In the genomic region with DNA sequence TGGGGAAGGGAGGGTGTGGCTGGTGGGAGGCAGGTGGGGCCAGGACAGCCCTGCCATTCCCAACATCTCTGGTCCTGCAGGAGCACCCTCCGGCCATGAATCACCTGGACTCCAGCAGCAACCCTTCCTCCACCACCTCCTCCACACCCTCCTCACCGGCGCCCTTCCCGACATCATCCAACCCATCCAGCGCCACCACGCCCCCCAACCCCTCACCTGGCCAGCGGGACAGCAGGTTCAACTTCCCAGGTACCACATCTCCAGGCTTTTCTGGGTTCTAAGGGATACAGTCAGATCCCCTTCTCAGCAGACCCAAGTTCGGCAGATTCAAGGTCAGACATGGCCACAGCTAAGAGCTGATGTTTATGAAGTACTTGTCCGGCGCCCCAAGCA, we compare ENCODE assay signal across 22 cellular contexts.
"Had no signal": no experiment of that assay in that cellular context is flagged by ENCODE, and none has a peak within 500 bp of the region (broad histone marks: within the 10 kb centered on the region; RNA-seq: fewer than 3 reads in every experiment).

No MANE protein-coding gene starts in this region.

- H3K9me3 Mint-ChIP-seq: activated CD4-positive, alpha-beta T cell treated with anti-CD3 and anti-CD28 coated beads, Interleukin-2, amount 10 ng/mL, durations not matched to agents 24 days and 14 days; activated T-helper 1 cell treated with anti-CD3 and anti-CD28 coated beads, Interleukin-12 subunit alpha, Interleukin-12 subunit beta, Interleukin-2, Interleukin-4 antibody, amounts not matched to agents 30 ng/mL and 10 ng/mL and 1 ng/mL, durations not matched to agents 14 hours and 24 hours and 36 hours; memory B cell; nephron; stimulated activated memory B cell treated with anti-CD40 and anti-IgM and Interleukin-4, amounts not matched to agents 10 μg/mL and 1 μg/mL and 100 μg/mL, for 72 hours had no signal

- DNase-seq: activated CD4-positive, alpha-beta T cell treated with anti-CD3 and anti-CD28 coated beads, Interleukin-2, amount 10 ng/mL, durations not matched to agents 24 days and 14 days; activated gamma-delta T cell treated with Interleukin-2 at 50 U/mL for 16 hours; cortex of kidney; islet precursor cell; left colon; right lobe of liver; stimulated activated CD4-positive, alpha-beta T cell treated with anti-CD3 and anti-CD28 coated beads, Interleukin-2, amount 100 ng/mL, for 24 hours; upper lobe of right lung had no signal

- H3K9me3 ChIP-seq: adrenal gland, gastroesophageal sphincter, heart left ventricle, neutrophil, right lobe of liver, upper lobe of right lung had no signal

- H3K27me3 ChIP-seq: adrenal gland, gastroesophageal sphincter, heart left ventricle, neutrophil, right lobe of liver, upper lobe of right lung had no signal

- ATAC-seq: activated CD4-positive, CD25-positive, alpha-beta regulatory T cell treated with anti-CD3 and anti-CD28 coated beads, Interleukin-2, amount 50 U/mL, for 24 hours; gastroesophageal sphincter; heart left ventricle; left colon; right lobe of liver; stimulated activated memory B cell treated with anti-CD40 and anti-IgM and Interleukin-4, amounts not matched to agents 10 μg/mL and 1 μg/mL and 100 μg/mL, for 72 hours; upper lobe of right lung had no signal

- H3K27ac Mint-ChIP-seq: memory B cell; stimulated activated memory B cell treated with anti-CD40 and anti-IgM and Interleukin-4, amounts not matched to agents 10 μg/mL and 1 μg/mL and 100 μg/mL, for 72 hours had no signal

- H3K4me3 ChIP-seq: adrenal gland, gastroesophageal sphincter, heart left ventricle, right lobe of liver, skin epidermis, upper lobe of right lung had no signal

- H3K36me3 ChIP-seq: right lobe of liver had no signal

- H3K4me3 Mint-ChIP-seq: activated CD4-positive, alpha-beta T cell treated with anti-CD3 and anti-CD28 coated beads, Interleukin-2, amount 10 ng/mL, durations not matched to agents 24 days and 14 days; activated naive CD8-positive, alpha-beta T cell; activated T-helper 1 cell treated with anti-CD3 and anti-CD28 coated beads, Interleukin-12 subunit alpha, Interleukin-12 subunit beta, Interleukin-2, Interleukin-4 antibody, amounts not matched to agents 30 ng/mL and 10 ng/mL and 1 ng/mL, durations not matched to agents 14 hours and 24 hours and 36 hours; memory B cell; nephron; stimulated activated memory B cell treated with anti-CD40 and anti-IgM and Interleukin-4, amounts not matched to agents 10 μg/mL and 1 μg/mL and 100 μg/mL, for 72 hours had no signal

- H3K27me3 Mint-ChIP-seq: activated CD4-positive, alpha-beta T cell treated with anti-CD3 and anti-CD28 coated beads, Interleukin-2, amount 10 ng/mL, durations not matched to agents 24 days and 14 days; activated naive CD8-positive, alpha-beta T cell; memory B cell; stimulated activated memory B cell treated with anti-CD40 and anti-IgM and Interleukin-4, amounts not matched to agents 10 μg/mL and 1 μg/mL and 100 μg/mL, for 72 hours had no signal

- H3K27ac ChIP-seq: epithelial cell of prostate, gastroesophageal sphincter, heart left ventricle, neutrophil, parathyroid adenoma, right lobe of liver, skin epidermis, upper lobe of right lung, VCaP had no signal

- H3K4me1 ChIP-seq: parathyroid adenoma, right lobe of liver, upper lobe of right lung had no signal
